Comparison of ENCODE assay signal across 12 cellular contexts in the genomic region with DNA sequence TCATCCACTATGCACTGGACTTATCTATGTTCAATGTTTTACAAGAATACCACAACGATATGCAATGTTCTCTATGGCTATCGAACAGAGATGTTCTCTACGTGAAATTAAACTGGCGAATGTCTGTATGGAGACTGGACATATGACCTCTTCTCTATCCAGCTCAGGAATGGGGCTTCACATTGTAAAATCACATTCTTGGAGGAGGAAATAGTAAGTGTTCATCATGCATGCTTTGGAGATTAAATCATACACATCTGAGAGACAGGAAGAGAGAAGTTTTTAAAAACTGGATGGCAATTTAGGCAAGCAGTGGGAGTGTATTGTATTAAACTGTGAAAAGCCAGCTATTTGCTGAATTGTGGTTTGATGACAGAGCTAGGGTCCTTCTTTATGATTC. TPM values are rescaled to one million over a fixed set of nuclear protein-coding genes. Genes with fewer than 3 reads are reported as not detected.
DNase-seq lines count a peak whose midpoint lies in the region; TF ChIP-seq lines count a peak whose summit lies in the region.
"Had no signal": no experiment of that assay in that cellular context is flagged by ENCODE, and none has a peak within 500 bp of the region (broad histone marks: within the 10 kb centered on the region; RNA-seq: fewer than 3 reads in every experiment).

No MANE protein-coding gene starts in this region.

- H3K4me2 ChIP-seq in SK-N-SH, result peak overlapping the region; percentile 28

- H3F3A ChIP-seq in SK-N-SH (replicated peaks; ENCODE audit: insufficient read depth), result peaks cover 14% of the 10 kb centered on the region

- no peaks in the 10 kb centered on the region for H4K20me1 ChIP-seq in SK-N-SH (ENCODE audit: insufficient read depth)

- H3K9me2 ChIP-seq in SK-N-SH, result no peaks in the 10 kb centered on the region

- POLR2A ChIA-PET in SK-N-SH (lab: Yijun Ruan, JAX), result no interaction called here

- H3K9me3 ChIP-seq in SK-N-SH (no peaks in the 10 kb centered on the region), left ventricle myocardium inferior (replicated peaks) (peaks cover 19% of the 10 kb centered on the region)
- H3K9me3 ChIP-seq: Caco-2 had no signal

- no peak for TF ChIP-seq CTCF in SK-N-SH (IDR thresholded peaks at IDR 0.05)
- TF ChIP-seq CTCF in lower leg skin (IDR thresholded peaks at IDR 0.05), result no peak
- no peak for TF ChIP-seq CTCF in left ventricle myocardium inferior (IDR thresholded peaks at IDR 0.05; ENCODE audit: borderline replicate concordance)

- H2AFZ ChIP-seq in SK-N-SH (ENCODE audit: low read depth), result no peak overlapping the region

- H3K9ac ChIP-seq in SK-N-SH, result no peak overlapping the region; the same call in 1 of the 2 replicates

- H3K27me3 ChIP-seq in SK-N-SH (ENCODE audit: insufficient read depth) (no peaks in the 10 kb centered on the region), left ventricle myocardium inferior (ENCODE audit: low read depth) (no peaks in the 10 kb centered on the region)
- H3K27me3 ChIP-seq: heart right ventricle had no signal

- TF ChIP-seq POLR2A in lower leg skin (IDR thresholded peaks at IDR 0.05), result no peak

- H3K4me3 ChIP-seq in SK-N-SH (ENCODE audit: low read depth in 2 of 2, low read length in 1 of 2) (no peak overlapping the region), skeletal muscle cell (ENCODE audit: low read depth, low read length) (no peak overlapping the region), lower leg skin (ENCODE audit: low read depth, poor library complexity, severe bottlenecking) (no peak overlapping the region), left ventricle myocardium inferior (no peak overlapping the region)
- H3K4me3 ChIP-seq: heart right ventricle had no signal

- CTCF ChIA-PET in SK-N-SH (lab: Yijun Ruan, JAX), result interaction anchor here (2.2 kb wide), 1 partner anchor 10 kb away, joined by 4 read pairs; no protein-coding TSS in a partner anchor

- TF ChIP-seq EP300 in SK-N-SH (IDR thresholded peaks at IDR 0.05; ENCODE audit: borderline replicate concordance in 1 of 2, low read depth in 1 of 2, low read length in 1 of 2), result no peak

- no peaks in the 10 kb centered on the region for H3K79me2 ChIP-seq in SK-N-SH (ENCODE audit: insufficient read depth)

- DNase-seq in GM04503 (ENCODE audit: low read depth), result peak; percentile 78
- no peak for DNase-seq in SK-N-SH
- DNase-seq in fibroblast of peridontal ligament (ENCODE audit: extremely low read depth), result peak; percentile 74
- DNase-seq in skeletal muscle cell (ENCODE audit: low read depth), result peak; percentile 58
- no peak for DNase-seq in NCI-H1092 (lab: John Stamatoyannopoulos, UW)
- DNase-seq in SIG-M5 (lab: John Stamatoyannopoulos, UW), result no peak
- no peak for DNase-seq in lower leg skin (ENCODE audit: low spot score in 2 of 2)
- DNase-seq in left ventricle myocardium inferior, result no peak
- DNase-seq: activated CD8-positive, alpha-beta T cell treated with anti-CD3 and anti-CD28 coated beads for 36 hours; Caco-2; heart right ventricle; MV-4-11 had no signal

- H3K4me1 ChIP-seq in SK-N-SH (ENCODE audit: control insufficient read depth in 1 of 2, insufficient read depth in 2 of 2, low read depth in 1 of 2, low read length in 1 of 2) (peaks cover 0 to 12% of the 10 kb centered on the region in 2 experiments; a peak in 2 of 4 replicates), left ventricle myocardium inferior (peaks cover 29% of the 10 kb centered on the region)

- H3K36me3 ChIP-seq in SK-N-SH (replicated peaks in 1 of 2; ENCODE audit: control insufficient read depth in 1 of 2, insufficient read depth in 2 of 2, low read length in 1 of 2), result no peaks in the 10 kb centered on the region
- H3K36me3 ChIP-seq in left ventricle myocardium inferior, result no peaks in the 10 kb centered on the region
- H3K36me3 ChIP-seq: heart right ventricle had no signal

- WGBS in SK-N-SH (ENCODE audit: low lambda C conversion rate), result 71% methylated on average over 4 of the region's 4 CpGs
- WGBS in lower leg skin, 2 donors, result 68 to 80% methylated on average over 4 of the region's 4 CpGs

- H3K27ac ChIP-seq in SK-N-SH (ENCODE audit: low read depth in 2 of 2, low read length in 1 of 2), result peak overlapping the region; percentile 41 to 51; a peak in 3 of 4 replicates
- H3K27ac ChIP-seq in left ventricle myocardium inferior (replicated peaks), result no peak overlapping the region

- TF ChIP-seq RAD21 in SK-N-SH (IDR thresholded peaks at IDR 0.05; ENCODE audit: low read length), result no peak

- intact Hi-C loops in lower leg skin (cut with DNase I; ENCODE audit: low total_unique reads), result no loop called here
- intact Hi-C loops in left ventricle myocardium inferior (cut with micrococcal nuclease), result no loop called here

TF ChIP-seq in SK-N-SH, 30 proteins besides CTCF, POLR2A, EP300 and RAD21 (continues in another document):
- TF ChIP-seq EZH2phosphoT487 (IDR thresholded peaks at IDR 0.05; ENCODE audit: borderline replicate concordance, low read depth) (no peak), NFIC (IDR thresholded peaks at IDR 0.05; ENCODE audit: borderline replicate concordance) (no peak), RFX5 (IDR thresholded peaks at IDR 0.05; ENCODE audit: low read length) (no peak), FOSL2 (IDR thresholded peaks at IDR 0.05; ENCODE audit: borderline replicate concordance, low read depth) (peak; percentile 16; the same call in 1 of the 2 replicates), MXI1 (IDR thresholded peaks at IDR 0.05; ENCODE audit: low read depth, low read length) (no peak), POLR2AphosphoS5 (IDR thresholded peaks at IDR 0.05; ENCODE audit: low read depth, low read length) (no peak), JUND (IDR thresholded peaks at IDR 0.05) (peak; percentile 51; the same call in 1 of the 2 replicates), TCF12 (IDR thresholded peaks at IDR 0.05) (peak; percentile 37; the same call in 1 of the 2 replicates), GABPA (IDR thresholded peaks at IDR 0.05; ENCODE audit: low read depth) (no peak), TAF1 (IDR thresholded peaks at IDR 0.05; ENCODE audit: borderline replicate concordance, low read depth, low read length) (no peak), GATA2 (CRISPR knock-in tag; IDR thresholded peaks at IDR 0.05) (no peak), SIN3A (IDR thresholded peaks at IDR 0.05; ENCODE audit: borderline replicate concordance, low read depth, low read length) (no peak), TEAD4 (IDR thresholded peaks at IDR 0.05; ENCODE audit: borderline replicate concordance, insufficient read depth) (peak; percentile 28; the same call in 1 of the 2 replicates)
- TF ChIP-seq, protein P1, sequence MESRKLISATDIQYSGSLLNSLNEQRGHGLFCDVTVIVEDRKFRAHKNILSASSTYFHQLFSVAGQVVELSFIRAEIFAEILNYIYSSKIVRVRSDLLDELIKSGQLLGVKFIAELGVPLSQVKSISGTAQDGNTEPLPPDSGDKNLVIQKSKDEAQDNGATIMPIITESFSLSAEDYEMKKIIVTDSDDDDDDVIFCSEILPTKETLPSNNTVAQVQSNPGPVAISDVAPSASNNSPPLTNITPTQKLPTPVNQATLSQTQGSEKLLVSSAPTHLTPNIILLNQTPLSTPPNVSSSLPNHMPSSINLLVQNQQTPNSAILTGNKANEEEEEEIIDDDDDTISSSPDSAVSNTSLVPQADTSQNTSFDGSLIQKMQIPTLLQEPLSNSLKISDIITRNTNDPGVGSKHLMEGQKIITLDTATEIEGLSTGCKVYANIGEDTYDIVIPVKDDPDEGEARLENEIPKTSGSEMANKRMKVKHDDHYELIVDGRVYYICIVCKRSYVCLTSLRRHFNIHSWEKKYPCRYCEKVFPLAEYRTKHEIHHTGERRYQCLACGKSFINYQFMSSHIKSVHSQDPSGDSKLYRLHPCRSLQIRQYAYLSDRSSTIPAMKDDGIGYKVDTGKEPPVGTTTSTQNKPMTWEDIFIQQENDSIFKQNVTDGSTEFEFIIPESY (IDR thresholded peaks at IDR 0.05; ENCODE audit: borderline replicate concordance, low read depth), result no peak
- TF ChIP-seq, protein P2, sequence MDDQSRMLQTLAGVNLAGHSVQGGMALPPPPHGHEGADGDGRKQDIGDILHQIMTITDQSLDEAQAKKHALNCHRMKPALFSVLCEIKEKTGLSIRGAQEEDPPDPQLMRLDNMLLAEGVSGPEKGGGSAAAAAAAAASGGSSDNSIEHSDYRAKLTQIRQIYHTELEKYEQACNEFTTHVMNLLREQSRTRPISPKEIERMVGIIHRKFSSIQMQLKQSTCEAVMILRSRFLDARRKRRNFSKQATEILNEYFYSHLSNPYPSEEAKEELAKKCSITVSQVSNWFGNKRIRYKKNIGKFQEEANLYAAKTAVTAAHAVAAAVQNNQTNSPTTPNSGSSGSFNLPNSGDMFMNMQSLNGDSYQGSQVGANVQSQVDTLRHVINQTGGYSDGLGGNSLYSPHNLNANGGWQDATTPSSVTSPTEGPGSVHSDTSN (IDR thresholded peaks at IDR 0.05), result peak; percentile 25; the same call in 1 of the 2 replicates
- TF ChIP-seq, protein P3, sequence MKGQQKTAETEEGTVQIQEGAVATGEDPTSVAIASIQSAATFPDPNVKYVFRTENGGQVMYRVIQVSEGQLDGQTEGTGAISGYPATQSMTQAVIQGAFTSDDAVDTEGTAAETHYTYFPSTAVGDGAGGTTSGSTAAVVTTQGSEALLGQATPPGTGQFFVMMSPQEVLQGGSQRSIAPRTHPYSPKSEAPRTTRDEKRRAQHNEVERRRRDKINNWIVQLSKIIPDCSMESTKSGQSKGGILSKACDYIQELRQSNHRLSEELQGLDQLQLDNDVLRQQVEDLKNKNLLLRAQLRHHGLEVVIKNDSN (IDR thresholded peaks at IDR 0.05; ENCODE audit: borderline replicate concordance, low read depth), result no peak
- TF ChIP-seq, protein P4, sequence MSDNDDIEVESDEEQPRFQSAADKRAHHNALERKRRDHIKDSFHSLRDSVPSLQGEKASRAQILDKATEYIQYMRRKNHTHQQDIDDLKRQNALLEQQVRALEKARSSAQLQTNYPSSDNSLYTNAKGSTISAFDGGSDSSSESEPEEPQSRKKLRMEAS (IDR thresholded peaks at IDR 0.05; ENCODE audit: low read depth), result 0 out of 2 replicates have a peak, but pooled peaks have one; percentile 7

RNA-seq across cellular contexts. Expression of a gene that starts 47.9 kb away (rescaled TPM):
- polyA plus RNA-seq in SK-N-SH (2012; rRNA removed), result 8.3 and 10.7 TPM in 2 replicates
- polyA plus RNA-seq in SK-N-SH (2012; cell fraction: cytosol; rRNA removed), result 8.7 and 9.7 TPM in 2 replicates
- 10.3 and 15.7 TPM in 2 replicates for polyA plus RNA-seq in SK-N-SH (2012; cell fraction: nucleus; rRNA removed)
- total RNA-seq in lower leg skin, result 10 to 100 TPM; 11.6 to 22.5 (median 15.0) TPM
- 19.4 TPM for total RNA-seq in left ventricle myocardium inferior

Comparison
In these comparisons a context has a peak if more than half of its experiments do, and no peak if none do; other contexts are left out.
1. DNase-seq: peak in GM04503 (single experiment), fibroblast of peridontal ligament (single experiment) and skeletal muscle cell (single experiment); none in SK-N-SH (single experiment), NCI-H1092 (single experiment), SIG-M5 (single experiment), lower leg skin (0 of 2) and left ventricle myocardium inferior (single experiment).